1 cellular context compared by ENCODE assay signal in genomic region chr7:117212969-117213877, GRCh38.
TF ChIP-seq lines count a peak whose summit lies in the region.

No MANE protein-coding gene starts in this region.

TF ChIP-seq in H1, 55 proteins besides CTCF, POLR2A, EP300 and RAD21 (continued from another document):
- TF ChIP-seq, protein P1, sequence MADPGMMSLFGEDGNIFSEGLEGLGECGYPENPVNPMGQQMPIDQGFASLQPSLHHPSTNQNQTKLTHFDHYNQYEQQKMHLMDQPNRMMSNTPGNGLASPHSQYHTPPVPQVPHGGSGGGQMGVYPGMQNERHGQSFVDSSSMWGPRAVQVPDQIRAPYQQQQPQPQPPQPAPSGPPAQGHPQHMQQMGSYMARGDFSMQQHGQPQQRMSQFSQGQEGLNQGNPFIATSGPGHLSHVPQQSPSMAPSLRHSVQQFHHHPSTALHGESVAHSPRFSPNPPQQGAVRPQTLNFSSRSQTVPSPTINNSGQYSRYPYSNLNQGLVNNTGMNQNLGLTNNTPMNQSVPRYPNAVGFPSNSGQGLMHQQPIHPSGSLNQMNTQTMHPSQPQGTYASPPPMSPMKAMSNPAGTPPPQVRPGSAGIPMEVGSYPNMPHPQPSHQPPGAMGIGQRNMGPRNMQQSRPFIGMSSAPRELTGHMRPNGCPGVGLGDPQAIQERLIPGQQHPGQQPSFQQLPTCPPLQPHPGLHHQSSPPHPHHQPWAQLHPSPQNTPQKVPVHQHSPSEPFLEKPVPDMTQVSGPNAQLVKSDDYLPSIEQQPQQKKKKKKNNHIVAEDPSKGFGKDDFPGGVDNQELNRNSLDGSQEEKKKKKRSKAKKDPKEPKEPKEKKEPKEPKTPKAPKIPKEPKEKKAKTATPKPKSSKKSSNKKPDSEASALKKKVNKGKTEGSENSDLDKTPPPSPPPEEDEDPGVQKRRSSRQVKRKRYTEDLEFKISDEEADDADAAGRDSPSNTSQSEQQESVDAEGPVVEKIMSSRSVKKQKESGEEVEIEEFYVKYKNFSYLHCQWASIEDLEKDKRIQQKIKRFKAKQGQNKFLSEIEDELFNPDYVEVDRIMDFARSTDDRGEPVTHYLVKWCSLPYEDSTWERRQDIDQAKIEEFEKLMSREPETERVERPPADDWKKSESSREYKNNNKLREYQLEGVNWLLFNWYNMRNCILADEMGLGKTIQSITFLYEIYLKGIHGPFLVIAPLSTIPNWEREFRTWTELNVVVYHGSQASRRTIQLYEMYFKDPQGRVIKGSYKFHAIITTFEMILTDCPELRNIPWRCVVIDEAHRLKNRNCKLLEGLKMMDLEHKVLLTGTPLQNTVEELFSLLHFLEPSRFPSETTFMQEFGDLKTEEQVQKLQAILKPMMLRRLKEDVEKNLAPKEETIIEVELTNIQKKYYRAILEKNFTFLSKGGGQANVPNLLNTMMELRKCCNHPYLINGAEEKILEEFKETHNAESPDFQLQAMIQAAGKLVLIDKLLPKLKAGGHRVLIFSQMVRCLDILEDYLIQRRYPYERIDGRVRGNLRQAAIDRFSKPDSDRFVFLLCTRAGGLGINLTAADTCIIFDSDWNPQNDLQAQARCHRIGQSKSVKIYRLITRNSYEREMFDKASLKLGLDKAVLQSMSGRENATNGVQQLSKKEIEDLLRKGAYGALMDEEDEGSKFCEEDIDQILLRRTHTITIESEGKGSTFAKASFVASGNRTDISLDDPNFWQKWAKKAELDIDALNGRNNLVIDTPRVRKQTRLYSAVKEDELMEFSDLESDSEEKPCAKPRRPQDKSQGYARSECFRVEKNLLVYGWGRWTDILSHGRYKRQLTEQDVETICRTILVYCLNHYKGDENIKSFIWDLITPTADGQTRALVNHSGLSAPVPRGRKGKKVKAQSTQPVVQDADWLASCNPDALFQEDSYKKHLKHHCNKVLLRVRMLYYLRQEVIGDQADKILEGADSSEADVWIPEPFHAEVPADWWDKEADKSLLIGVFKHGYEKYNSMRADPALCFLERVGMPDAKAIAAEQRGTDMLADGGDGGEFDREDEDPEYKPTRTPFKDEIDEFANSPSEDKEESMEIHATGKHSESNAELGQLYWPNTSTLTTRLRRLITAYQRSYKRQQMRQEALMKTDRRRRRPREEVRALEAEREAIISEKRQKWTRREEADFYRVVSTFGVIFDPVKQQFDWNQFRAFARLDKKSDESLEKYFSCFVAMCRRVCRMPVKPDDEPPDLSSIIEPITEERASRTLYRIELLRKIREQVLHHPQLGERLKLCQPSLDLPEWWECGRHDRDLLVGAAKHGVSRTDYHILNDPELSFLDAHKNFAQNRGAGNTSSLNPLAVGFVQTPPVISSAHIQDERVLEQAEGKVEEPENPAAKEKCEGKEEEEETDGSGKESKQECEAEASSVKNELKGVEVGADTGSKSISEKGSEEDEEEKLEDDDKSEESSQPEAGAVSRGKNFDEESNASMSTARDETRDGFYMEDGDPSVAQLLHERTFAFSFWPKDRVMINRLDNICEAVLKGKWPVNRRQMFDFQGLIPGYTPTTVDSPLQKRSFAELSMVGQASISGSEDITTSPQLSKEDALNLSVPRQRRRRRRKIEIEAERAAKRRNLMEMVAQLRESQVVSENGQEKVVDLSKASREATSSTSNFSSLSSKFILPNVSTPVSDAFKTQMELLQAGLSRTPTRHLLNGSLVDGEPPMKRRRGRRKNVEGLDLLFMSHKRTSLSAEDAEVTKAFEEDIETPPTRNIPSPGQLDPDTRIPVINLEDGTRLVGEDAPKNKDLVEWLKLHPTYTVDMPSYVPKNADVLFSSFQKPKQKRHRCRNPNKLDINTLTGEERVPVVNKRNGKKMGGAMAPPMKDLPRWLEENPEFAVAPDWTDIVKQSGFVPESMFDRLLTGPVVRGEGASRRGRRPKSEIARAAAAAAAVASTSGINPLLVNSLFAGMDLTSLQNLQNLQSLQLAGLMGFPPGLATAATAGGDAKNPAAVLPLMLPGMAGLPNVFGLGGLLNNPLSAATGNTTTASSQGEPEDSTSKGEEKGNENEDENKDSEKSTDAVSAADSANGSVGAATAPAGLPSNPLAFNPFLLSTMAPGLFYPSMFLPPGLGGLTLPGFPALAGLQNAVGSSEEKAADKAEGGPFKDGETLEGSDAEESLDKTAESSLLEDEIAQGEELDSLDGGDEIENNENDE (IDR thresholded peaks at IDR 0.05; ENCODE audit: insufficient replicate concordance, low read length) = no peak
- TF ChIP-seq SP2 (IDR thresholded peaks at IDR 0.05; ENCODE audit: low read length) (0 out of 2 replicates have a peak, but pooled peaks have one; percentile 1), KDM1A (IDR thresholded peaks at IDR 0.05; ENCODE audit: borderline replicate concordance, low read length) (no peak)
